8 cellular contexts compared by ENCODE assay signal in genomic region chr1:236438614-236439013, GRCh38. TPM values are rescaled to one million over a fixed set of nuclear protein-coding genes. Genes with fewer than 3 reads are reported as not detected.
"Had no signal": no experiment of that assay in that cellular context is flagged by ENCODE, and none has a peak within 500 bp of the region (broad histone marks: within the 10 kb centered on the region; RNA-seq: fewer than 3 reads in every experiment).

No MANE protein-coding gene starts in this region.

- H3K27ac ChIP-seq: HL-60, KMS-11 had no signal

- FAIRE-seq: HepG2 had no signal

- ATAC-seq: HepG2 had no signal

- H3K27ac Mint-ChIP-seq: IgD-negative memory B cell had no signal

- H3K4me3 Mint-ChIP-seq: IgD-negative memory B cell had no signal

- H3K4me2 ChIP-seq: KMS-11 had no signal

- H3K27me3 Mint-ChIP-seq: IgD-negative memory B cell had no signal

- H3K36me3 Mint-ChIP-seq: IgD-negative memory B cell had no signal

- H3K9ac ChIP-seq: KMS-11 had no signal

- DNase-seq: IMR-90, KBM-7, KG1 had no signal

- H3K4me1 Mint-ChIP-seq: IgD-negative memory B cell had no signal

RNA-seq across cellular contexts. Expression of gene EDARADD, which starts 44.5 kb away (rescaled TPM):
- total RNA-seq: HepG2, HT-29, IMR-90 had no signal
- polyA plus RNA-seq: IgD-negative memory B cell, IMR-90 had no signal
